In genomic region chr16:84378099-84378498, GRCh38 we compare ENCODE assay signal across 1 cellular context.
TF ChIP-seq lines count a peak whose summit lies in the region.

No MANE protein-coding gene starts in this region.

TF ChIP-seq in GM23338, 12 proteins besides CTCF, POLR2A, EP300 and RAD21 (continued from another document):
- TF ChIP-seq ZNF462 (CRISPR knock-in tag; IDR thresholded peaks at IDR 0.05) (no peak), REST (IDR thresholded peaks at IDR 0.05; ENCODE audit: unreplicated experiment) (no peak), ZNF331 (CRISPR knock-in tag; IDR thresholded peaks at IDR 0.05; ENCODE audit: low read depth) (no peak), ETS1 (IDR thresholded peaks at IDR 0.05) (no peak), JUNB (IDR thresholded peaks at IDR 0.05; ENCODE audit: unreplicated experiment) (no peak), NANOG (IDR thresholded peaks at IDR 0.05; ENCODE audit: borderline replicate concordance) (no peak), STAT1 (IDR thresholded peaks at IDR 0.05; ENCODE audit: unreplicated experiment) (no peak), POLR2AphosphoS5 (IDR thresholded peaks at IDR 0.05; ENCODE audit: low read depth) (no peak), ZNF114 (CRISPR knock-in tag; IDR thresholded peaks at IDR 0.05) (no peak), EZH2phosphoT487 (IDR thresholded peaks at IDR 0.05; ENCODE audit: unreplicated experiment) (no peak)
